ENCODE assay signal across 1 cellular context in the genomic region with DNA sequence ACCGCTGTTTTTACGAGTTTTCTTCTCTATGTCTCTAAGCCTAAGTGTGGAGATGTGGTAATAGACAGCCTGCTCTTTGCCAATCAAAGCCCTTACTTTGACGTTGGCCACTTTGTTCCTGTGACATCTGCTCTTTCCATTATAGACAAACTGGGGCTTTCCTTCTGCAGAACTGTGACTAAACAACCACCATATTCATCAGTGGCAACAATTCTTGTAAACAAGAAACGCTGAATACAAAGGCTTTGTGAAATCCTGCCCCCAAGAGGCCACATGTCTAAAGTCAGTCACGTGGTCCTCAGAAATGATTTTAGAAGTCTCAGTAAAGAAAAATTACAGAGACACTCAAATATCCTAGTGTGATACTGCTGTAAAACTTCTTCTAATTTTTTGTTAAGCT.
TF ChIP-seq lines count a peak whose summit lies in the region.

No MANE protein-coding gene starts in this region.

TF ChIP-seq in GM23338, 12 proteins besides CTCF, POLR2A, EP300 and RAD21 (continued from another document):
- TF ChIP-seq, protein P1, sequence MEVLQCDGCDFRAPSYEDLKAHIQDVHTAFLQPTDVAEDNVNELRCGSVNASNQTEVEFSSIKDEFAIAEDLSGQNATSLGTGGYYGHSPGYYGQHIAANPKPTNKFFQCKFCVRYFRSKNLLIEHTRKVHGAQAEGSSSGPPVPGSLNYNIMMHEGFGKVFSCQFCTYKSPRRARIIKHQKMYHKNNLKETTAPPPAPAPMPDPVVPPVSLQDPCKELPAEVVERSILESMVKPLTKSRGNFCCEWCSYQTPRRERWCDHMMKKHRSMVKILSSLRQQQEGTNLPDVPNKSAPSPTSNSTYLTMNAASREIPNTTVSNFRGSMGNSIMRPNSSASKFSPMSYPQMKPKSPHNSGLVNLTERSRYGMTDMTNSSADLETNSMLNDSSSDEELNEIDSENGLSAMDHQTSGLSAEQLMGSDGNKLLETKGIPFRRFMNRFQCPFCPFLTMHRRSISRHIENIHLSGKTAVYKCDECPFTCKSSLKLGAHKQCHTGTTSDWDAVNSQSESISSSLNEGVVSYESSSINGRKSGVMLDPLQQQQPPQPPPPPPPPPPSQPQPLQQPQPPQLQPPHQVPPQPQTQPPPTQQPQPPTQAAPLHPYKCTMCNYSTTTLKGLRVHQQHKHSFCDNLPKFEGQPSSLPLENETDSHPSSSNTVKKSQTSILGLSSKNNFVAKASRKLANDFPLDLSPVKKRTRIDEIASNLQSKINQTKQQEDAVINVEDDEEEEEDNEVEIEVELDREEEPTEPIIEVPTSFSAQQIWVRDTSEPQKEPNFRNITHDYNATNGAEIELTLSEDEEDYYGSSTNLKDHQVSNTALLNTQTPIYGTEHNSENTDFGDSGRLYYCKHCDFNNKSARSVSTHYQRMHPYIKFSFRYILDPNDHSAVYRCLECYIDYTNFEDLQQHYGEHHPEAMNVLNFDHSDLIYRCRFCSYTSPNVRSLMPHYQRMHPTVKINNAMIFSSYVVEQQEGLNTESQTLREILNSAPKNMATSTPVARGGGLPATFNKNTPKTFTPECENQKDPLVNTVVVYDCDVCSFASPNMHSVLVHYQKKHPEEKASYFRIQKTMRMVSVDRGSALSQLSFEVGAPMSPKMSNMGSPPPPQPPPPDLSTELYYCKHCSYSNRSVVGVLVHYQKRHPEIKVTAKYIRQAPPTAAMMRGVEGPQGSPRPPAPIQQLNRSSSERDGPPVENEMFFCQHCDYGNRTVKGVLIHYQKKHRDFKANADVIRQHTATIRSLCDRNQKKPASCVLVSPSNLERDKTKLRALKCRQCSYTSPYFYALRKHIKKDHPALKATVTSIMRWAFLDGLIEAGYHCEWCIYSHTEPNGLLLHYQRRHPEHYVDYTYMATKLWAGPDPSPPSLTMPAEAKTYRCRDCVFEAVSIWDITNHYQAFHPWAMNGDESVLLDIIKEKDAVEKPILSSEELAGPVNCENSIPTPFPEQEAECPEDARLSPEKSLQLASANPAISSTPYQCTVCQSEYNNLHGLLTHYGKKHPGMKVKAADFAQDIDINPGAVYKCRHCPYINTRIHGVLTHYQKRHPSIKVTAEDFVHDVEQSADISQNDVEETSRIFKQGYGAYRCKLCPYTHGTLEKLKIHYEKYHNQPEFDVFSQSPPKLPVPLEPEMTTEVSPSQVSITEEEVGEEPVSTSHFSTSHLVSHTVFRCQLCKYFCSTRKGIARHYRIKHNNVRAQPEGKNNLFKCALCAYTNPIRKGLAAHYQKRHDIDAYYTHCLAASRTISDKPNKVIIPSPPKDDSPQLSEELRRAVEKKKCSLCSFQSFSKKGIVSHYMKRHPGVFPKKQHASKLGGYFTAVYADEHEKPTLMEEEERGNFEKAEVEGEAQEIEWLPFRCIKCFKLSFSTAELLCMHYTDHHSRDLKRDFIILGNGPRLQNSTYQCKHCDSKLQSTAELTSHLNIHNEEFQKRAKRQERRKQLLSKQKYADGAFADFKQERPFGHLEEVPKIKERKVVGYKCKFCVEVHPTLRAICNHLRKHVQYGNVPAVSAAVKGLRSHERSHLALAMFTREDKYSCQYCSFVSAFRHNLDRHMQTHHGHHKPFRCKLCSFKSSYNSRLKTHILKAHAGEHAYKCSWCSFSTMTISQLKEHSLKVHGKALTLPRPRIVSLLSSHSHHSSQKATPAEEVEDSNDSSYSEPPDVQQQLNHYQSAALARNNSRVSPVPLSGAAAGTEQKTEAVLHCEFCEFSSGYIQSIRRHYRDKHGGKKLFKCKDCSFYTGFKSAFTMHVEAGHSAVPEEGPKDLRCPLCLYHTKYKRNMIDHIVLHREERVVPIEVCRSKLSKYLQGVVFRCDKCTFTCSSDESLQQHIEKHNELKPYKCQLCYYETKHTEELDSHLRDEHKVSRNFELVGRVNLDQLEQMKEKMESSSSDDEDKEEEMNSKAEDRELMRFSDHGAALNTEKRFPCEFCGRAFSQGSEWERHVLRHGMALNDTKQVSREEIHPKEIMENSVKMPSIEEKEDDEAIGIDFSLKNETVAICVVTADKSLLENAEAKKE (CRISPR knock-in tag; IDR thresholded peaks at IDR 0.05), result no peak
TF ChIP-seq in GM23338: peak in this region for 0.
